ENCODE assay signal across 1 cellular context in the genomic region with DNA sequence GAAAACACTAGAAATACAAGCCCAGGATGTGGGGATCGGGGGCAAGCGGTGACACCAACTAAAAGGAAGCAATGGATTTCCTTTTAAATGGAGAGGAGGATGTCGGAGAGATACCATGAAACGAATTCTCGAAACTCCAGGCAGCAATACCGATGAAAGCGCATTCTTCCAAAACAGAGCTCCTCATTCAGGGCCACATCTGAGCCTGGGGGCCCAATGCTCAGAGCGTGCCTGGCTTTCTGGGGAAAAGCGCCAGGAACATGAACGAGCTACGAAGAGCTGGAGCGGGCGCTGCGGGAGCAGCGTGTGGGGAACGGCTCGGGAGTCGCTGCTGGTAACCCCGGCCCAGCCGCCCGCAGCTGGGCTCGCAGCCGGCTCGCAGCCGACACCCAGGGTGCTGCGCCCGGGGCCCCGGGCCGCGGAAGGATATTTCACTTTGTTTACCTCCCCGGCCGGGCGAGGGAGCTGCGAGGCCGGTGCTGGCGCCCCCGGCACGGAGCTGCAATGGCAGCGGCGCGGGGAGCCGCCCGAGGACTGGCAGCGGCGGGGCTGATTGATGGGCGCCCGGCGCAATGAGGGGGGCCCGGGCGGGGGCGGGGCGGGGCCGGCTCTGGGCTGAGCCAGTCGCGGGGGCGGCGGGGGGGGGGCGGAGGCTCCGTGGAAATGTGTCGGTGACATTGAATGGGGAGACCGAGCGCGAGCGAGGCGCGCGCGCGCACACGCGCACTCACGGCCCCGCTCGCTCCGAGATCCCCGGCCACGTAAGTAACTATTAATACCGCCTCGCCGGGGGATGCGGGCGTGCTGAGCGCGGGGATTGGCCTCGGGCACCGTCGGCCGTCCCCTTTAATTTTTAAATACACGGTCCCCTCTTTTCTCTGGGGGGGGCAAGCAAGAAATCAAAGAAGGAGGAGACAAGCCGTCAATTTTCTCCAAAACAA.
A peak's percentile ranks its signal among the peaks of the same experiment; 100 is the strongest.
TF ChIP-seq lines count a peak whose summit lies in the region.

A gene (plus strand): TSS at position 687 of the 941 bp plus-strand sequence. CDS start 1,372 bp downstream, outside the sequence.

TF ChIP-seq in K562, 482 proteins besides CTCF, POLR2A, EP300 and RAD21 (continued from another document and continues in another):
- TF ChIP-seq, protein P1, sequence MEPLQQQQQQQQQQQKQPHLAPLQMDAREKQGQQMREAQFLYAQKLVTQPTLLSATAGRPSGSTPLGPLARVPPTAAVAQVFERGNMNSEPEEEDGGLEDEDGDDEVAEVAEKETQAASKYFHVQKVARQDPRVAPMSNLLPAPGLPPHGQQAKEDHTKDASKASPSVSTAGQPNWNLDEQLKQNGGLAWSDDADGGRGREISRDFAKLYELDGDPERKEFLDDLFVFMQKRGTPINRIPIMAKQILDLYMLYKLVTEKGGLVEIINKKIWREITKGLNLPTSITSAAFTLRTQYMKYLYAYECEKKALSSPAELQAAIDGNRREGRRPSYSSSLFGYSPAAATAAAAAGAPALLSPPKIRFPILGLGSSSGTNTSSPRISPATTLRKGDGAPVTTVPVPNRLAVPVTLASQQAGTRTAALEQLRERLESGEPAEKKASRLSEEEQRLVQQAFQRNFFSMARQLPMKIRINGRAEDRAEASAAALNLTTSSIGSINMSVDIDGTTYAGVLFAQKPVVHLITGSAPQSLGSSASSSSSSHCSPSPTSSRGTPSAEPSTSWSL (CRISPR knock-in tag; IDR thresholded peaks at IDR 0.05; ENCODE audit: borderline replicate concordance): no peak
- TF ChIP-seq MYC (IDR thresholded peaks at IDR 0.05; ENCODE audit: low read depth, low read length) (peak; percentile 15; the same call in 1 of the 2 replicates), MYC (CRISPR knock-in tag; IDR thresholded peaks at IDR 0.05; ENCODE audit: borderline replicate concordance, low read depth) (no peak), COPS2 (conservative IDR thresholded peaks at IDR 0.05) (no peak), SMARCC2 (IDR thresholded peaks at IDR 0.05; ENCODE audit: low read depth) (peak; percentile 22; the same call in 1 of the 2 replicates), ZNF507 (tag; conservative IDR thresholded peaks at IDR 0.05) (no peak), TAL1 (IDR thresholded peaks at IDR 0.05) (no peak), NELFE (IDR thresholded peaks at IDR 0.05; ENCODE audit: insufficient read depth, insufficient read length) (no peak), CBFA2T2 (conservative IDR thresholded peaks at IDR 0.05) (no peak), SMARCE1 (IDR thresholded peaks at IDR 0.05) (no peak), FOXA3 (CRISPR knock-in tag; conservative IDR thresholded peaks at IDR 0.05 in 1 of 2, IDR thresholded peaks at IDR 0.05 in 1 of 2) (0 out of 4 replicates have a peak, but pooled peaks of 1 of the 2 experiments have one; percentile 33), YBX1 (IDR thresholded peaks at IDR 0.05) (no peak), ZNF324 (CRISPR knock-in tag; IDR thresholded peaks at IDR 0.05) (no peak), HNRNPH1 (optimal IDR thresholded peaks at IDR 0.05; ENCODE audit: low read depth, low read length) (no peak), ZFX (CRISPR knock-in tag; IDR thresholded peaks at IDR 0.05) (peak; percentile 78), FOS (IDR thresholded peaks at IDR 0.05; ENCODE audit: extremely low read depth, insufficient read length) (no peak), POLR3A (IDR thresholded peaks at IDR 0.05; ENCODE audit: borderline replicate concordance, extremely low read depth, insufficient read depth, insufficient read length) (no peak), BDP1 (IDR thresholded peaks at IDR 0.05; ENCODE audit: insufficient read depth, insufficient read length) (no peak), OTX1 (CRISPR knock-in tag; IDR thresholded peaks at IDR 0.05) (no peak), NR1H2 (CRISPR knock-in tag; IDR thresholded peaks at IDR 0.05) (no peak), U2AF1 (optimal IDR thresholded peaks at IDR 0.05; ENCODE audit: low read depth, low read length) (peak; percentile 46), ETV1 (tag; conservative IDR thresholded peaks at IDR 0.05; ENCODE audit: low read depth) (no peak), RBBP5 (IDR thresholded peaks at IDR 0.05; ENCODE audit: borderline replicate concordance, insufficient read depth, low read length, poor library complexity, severe bottlenecking) (no peak), ZNF12 (CRISPR knock-in tag; IDR thresholded peaks at IDR 0.05) (no peak), TAF15 (IDR thresholded peaks at IDR 0.05; ENCODE audit: low read depth, low read length) (no peak), FOXP1 (CRISPR knock-in tag; IDR thresholded peaks at IDR 0.05) (no peak), POU5F1 (IDR thresholded peaks at IDR 0.05; ENCODE audit: borderline replicate concordance, low read depth, low read length, partially characterized antibody) (no peak), NRF1 (conservative IDR thresholded peaks at IDR 0.05 in 1 of 2, IDR thresholded peaks at IDR 0.05 in 1 of 2) (peak; percentile 75 to 78)
- TF ChIP-seq, protein P2, sequence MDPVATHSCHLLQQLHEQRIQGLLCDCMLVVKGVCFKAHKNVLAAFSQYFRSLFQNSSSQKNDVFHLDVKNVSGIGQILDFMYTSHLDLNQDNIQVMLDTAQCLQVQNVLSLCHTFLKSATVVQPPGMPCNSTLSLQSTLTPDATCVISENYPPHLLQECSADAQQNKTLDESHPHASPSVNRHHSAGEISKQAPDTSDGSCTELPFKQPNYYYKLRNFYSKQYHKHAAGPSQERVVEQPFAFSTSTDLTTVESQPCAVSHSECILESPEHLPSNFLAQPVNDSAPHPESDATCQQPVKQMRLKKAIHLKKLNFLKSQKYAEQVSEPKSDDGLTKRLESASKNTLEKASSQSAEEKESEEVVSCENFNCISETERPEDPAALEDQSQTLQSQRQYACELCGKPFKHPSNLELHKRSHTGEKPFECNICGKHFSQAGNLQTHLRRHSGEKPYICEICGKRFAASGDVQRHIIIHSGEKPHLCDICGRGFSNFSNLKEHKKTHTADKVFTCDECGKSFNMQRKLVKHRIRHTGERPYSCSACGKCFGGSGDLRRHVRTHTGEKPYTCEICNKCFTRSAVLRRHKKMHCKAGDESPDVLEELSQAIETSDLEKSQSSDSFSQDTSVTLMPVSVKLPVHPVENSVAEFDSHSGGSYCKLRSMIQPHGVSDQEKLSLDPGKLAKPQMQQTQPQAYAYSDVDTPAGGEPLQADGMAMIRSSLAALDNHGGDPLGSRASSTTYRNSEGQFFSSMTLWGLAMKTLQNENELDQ (CRISPR knock-in tag; IDR thresholded peaks at IDR 0.05; ENCODE audit: borderline replicate concordance): no peak
- TF ChIP-seq, protein P3, sequence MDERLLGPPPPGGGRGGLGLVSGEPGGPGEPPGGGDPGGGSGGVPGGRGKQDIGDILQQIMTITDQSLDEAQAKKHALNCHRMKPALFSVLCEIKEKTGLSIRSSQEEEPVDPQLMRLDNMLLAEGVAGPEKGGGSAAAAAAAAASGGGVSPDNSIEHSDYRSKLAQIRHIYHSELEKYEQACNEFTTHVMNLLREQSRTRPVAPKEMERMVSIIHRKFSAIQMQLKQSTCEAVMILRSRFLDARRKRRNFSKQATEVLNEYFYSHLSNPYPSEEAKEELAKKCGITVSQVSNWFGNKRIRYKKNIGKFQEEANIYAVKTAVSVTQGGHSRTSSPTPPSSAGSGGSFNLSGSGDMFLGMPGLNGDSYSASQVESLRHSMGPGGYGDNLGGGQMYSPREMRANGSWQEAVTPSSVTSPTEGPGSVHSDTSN (CRISPR knock-in tag; IDR thresholded peaks at IDR 0.05; ENCODE audit: low read depth): peak; percentile 52
- TF ChIP-seq, protein P3 (tag; conservative IDR thresholded peaks at IDR 0.05; ENCODE audit: low read depth): no peak
- TF ChIP-seq, protein P4, sequence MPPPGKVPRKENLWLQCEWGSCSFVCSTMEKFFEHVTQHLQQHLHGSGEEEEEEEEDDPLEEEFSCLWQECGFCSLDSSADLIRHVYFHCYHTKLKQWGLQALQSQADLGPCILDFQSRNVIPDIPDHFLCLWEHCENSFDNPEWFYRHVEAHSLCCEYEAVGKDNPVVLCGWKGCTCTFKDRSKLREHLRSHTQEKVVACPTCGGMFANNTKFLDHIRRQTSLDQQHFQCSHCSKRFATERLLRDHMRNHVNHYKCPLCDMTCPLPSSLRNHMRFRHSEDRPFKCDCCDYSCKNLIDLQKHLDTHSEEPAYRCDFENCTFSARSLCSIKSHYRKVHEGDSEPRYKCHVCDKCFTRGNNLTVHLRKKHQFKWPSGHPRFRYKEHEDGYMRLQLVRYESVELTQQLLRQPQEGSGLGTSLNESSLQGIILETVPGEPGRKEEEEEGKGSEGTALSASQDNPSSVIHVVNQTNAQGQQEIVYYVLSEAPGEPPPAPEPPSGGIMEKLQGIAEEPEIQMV (tag; conservative IDR thresholded peaks at IDR 0.05; ENCODE audit: low read depth): no peak
- TF ChIP-seq, protein P5, sequence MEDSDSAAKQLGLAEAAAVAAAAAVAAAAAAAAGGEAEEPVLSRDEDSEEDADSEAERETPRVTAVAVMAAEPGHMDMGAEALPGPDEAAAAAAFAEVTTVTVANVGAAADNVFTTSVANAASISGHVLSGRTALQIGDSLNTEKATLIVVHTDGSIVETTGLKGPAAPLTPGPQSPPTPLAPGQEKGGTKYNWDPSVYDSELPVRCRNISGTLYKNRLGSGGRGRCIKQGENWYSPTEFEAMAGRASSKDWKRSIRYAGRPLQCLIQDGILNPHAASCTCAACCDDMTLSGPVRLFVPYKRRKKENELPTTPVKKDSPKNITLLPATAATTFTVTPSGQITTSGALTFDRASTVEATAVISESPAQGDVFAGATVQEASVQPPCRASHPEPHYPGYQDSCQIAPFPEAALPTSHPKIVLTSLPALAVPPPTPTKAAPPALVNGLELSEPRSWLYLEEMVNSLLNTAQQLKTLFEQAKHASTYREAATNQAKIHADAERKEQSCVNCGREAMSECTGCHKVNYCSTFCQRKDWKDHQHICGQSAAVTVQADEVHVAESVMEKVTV (CRISPR knock-in tag; IDR thresholded peaks at IDR 0.05): no peak
- TF ChIP-seq, protein P6, sequence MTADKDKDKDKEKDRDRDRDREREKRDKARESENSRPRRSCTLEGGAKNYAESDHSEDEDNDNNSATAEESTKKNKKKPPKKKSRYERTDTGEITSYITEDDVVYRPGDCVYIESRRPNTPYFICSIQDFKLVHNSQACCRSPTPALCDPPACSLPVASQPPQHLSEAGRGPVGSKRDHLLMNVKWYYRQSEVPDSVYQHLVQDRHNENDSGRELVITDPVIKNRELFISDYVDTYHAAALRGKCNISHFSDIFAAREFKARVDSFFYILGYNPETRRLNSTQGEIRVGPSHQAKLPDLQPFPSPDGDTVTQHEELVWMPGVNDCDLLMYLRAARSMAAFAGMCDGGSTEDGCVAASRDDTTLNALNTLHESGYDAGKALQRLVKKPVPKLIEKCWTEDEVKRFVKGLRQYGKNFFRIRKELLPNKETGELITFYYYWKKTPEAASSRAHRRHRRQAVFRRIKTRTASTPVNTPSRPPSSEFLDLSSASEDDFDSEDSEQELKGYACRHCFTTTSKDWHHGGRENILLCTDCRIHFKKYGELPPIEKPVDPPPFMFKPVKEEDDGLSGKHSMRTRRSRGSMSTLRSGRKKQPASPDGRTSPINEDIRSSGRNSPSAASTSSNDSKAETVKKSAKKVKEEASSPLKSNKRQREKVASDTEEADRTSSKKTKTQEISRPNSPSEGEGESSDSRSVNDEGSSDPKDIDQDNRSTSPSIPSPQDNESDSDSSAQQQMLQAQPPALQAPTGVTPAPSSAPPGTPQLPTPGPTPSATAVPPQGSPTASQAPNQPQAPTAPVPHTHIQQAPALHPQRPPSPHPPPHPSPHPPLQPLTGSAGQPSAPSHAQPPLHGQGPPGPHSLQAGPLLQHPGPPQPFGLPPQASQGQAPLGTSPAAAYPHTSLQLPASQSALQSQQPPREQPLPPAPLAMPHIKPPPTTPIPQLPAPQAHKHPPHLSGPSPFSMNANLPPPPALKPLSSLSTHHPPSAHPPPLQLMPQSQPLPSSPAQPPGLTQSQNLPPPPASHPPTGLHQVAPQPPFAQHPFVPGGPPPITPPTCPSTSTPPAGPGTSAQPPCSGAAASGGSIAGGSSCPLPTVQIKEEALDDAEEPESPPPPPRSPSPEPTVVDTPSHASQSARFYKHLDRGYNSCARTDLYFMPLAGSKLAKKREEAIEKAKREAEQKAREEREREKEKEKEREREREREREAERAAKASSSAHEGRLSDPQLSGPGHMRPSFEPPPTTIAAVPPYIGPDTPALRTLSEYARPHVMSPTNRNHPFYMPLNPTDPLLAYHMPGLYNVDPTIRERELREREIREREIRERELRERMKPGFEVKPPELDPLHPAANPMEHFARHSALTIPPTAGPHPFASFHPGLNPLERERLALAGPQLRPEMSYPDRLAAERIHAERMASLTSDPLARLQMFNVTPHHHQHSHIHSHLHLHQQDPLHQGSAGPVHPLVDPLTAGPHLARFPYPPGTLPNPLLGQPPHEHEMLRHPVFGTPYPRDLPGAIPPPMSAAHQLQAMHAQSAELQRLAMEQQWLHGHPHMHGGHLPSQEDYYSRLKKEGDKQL (CRISPR knock-in tag; IDR thresholded peaks at IDR 0.05; ENCODE audit: borderline replicate concordance): no peak
- TF ChIP-seq, protein P7, sequence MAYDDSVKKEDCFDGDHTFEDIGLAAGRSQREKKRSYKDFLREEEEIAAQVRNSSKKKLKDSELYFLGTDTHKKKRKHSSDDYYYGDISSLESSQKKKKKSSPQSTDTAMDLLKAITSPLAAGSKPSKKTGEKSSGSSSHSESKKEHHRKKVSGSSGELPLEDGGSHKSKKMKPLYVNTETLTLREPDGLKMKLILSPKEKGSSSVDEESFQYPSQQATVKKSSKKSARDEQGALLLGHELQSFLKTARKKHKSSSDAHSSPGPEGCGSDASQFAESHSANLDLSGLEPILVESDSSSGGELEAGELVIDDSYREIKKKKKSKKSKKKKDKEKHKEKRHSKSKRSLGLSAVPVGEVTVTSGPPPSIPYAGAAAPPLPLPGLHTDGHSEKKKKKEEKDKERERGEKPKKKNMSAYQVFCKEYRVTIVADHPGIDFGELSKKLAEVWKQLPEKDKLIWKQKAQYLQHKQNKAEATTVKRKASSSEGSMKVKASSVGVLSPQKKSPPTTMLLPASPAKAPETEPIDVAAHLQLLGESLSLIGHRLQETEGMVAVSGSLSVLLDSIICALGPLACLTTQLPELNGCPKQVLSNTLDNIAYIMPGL (CRISPR knock-in tag; IDR thresholded peaks at IDR 0.05): peak; percentile 57; the same call in 1 of the 2 replicates
- TF ChIP-seq, protein P8, sequence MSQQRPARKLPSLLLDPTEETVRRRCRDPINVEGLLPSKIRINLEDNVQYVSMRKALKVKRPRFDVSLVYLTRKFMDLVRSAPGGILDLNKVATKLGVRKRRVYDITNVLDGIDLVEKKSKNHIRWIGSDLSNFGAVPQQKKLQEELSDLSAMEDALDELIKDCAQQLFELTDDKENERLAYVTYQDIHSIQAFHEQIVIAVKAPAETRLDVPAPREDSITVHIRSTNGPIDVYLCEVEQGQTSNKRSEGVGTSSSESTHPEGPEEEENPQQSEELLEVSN (IDR thresholded peaks at IDR 0.05; ENCODE audit: borderline replicate concordance in 1 of 2, extremely low read depth in 1 of 2, insufficient read depth in 1 of 2, insufficient read length in 1 of 2, low read depth in 1 of 2, low read length in 1 of 2, poor library complexity in 1 of 2, severe bottlenecking in 1 of 2): peak in 1 of 2 experiments; percentile 49
